Comparison of ENCODE assay signal across 1 cellular context in the genomic region with DNA sequence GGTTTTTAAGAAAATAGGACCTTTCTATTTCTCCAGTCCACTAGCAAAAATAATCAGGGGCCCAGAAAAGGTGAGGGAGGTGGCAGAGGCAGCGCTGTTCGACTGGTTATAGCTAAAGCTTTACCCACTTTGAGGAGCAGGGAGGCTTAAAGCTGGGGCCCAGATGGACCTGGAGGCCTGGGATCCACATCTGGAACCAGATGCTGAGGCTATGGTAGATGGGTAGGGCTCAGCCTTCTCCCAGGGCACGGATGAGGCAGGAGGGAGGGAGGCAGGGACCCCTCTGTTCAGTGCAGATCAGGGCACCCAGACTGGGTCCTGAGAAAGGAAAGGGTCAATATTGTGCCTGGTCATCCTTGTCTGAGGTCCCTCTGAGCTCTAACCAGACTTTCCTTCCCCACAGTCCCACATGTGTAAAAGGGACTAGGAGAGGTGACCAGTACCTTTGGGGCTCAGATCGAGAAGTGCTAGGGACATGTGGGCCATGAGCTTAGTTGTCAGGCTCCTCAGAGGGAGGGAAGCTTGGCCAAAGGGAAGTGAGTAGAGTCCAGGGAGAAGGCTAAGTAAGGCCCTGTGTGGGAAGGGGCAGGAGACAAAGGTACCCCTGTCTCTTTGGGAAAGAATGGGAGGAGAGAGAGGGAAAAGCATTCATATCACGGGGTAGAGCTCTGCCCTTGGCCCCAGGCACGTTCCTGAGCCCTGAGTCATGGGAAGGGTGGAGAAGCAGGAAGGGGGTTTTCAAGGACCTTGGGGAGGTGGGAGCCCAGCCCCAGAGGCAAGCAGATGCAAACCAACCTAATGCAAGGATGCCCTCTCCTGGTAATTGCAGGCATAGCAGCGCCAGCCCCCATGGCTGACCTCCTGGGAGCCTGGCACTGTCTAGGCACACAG.
A peak's percentile ranks its signal among the peaks of the same experiment; 100 is the strongest.
TF ChIP-seq lines count a peak whose summit lies in the region.

No MANE protein-coding gene starts in this region.

TF ChIP-seq in HepG2, 621 proteins besides CTCF, POLR2A, EP300 and RAD21 (continued from another document and continues in another):
- TF ChIP-seq, protein P1, sequence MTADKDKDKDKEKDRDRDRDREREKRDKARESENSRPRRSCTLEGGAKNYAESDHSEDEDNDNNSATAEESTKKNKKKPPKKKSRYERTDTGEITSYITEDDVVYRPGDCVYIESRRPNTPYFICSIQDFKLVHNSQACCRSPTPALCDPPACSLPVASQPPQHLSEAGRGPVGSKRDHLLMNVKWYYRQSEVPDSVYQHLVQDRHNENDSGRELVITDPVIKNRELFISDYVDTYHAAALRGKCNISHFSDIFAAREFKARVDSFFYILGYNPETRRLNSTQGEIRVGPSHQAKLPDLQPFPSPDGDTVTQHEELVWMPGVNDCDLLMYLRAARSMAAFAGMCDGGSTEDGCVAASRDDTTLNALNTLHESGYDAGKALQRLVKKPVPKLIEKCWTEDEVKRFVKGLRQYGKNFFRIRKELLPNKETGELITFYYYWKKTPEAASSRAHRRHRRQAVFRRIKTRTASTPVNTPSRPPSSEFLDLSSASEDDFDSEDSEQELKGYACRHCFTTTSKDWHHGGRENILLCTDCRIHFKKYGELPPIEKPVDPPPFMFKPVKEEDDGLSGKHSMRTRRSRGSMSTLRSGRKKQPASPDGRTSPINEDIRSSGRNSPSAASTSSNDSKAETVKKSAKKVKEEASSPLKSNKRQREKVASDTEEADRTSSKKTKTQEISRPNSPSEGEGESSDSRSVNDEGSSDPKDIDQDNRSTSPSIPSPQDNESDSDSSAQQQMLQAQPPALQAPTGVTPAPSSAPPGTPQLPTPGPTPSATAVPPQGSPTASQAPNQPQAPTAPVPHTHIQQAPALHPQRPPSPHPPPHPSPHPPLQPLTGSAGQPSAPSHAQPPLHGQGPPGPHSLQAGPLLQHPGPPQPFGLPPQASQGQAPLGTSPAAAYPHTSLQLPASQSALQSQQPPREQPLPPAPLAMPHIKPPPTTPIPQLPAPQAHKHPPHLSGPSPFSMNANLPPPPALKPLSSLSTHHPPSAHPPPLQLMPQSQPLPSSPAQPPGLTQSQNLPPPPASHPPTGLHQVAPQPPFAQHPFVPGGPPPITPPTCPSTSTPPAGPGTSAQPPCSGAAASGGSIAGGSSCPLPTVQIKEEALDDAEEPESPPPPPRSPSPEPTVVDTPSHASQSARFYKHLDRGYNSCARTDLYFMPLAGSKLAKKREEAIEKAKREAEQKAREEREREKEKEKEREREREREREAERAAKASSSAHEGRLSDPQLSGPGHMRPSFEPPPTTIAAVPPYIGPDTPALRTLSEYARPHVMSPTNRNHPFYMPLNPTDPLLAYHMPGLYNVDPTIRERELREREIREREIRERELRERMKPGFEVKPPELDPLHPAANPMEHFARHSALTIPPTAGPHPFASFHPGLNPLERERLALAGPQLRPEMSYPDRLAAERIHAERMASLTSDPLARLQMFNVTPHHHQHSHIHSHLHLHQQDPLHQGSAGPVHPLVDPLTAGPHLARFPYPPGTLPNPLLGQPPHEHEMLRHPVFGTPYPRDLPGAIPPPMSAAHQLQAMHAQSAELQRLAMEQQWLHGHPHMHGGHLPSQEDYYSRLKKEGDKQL (CRISPR knock-in tag; IDR thresholded peaks at IDR 0.05; ENCODE audit: low read depth): peak; percentile 30; the same call in 1 of the 2 replicates
- peak; percentile 61; the same call in 1 of the 2 replicates for TF ChIP-seq MYC (CRISPR knock-in tag; IDR thresholded peaks at IDR 0.05; ENCODE audit: borderline replicate concordance)
- TF ChIP-seq MTA1 (CRISPR knock-in tag; IDR thresholded peaks at IDR 0.05; ENCODE audit: borderline replicate concordance): peak; percentile 91
- TF ChIP-seq SOX5 (CRISPR knock-in tag; IDR thresholded peaks at IDR 0.05; ENCODE audit: borderline replicate concordance): peak; percentile 94; the same call in 1 of the 2 replicates
- peak; percentile 32; the same call in 1 of the 2 replicates for TF ChIP-seq POLR2AphosphoS5 (IDR thresholded peaks at IDR 0.05; ENCODE audit: low read depth, low read length)
- TF ChIP-seq, protein P2, sequence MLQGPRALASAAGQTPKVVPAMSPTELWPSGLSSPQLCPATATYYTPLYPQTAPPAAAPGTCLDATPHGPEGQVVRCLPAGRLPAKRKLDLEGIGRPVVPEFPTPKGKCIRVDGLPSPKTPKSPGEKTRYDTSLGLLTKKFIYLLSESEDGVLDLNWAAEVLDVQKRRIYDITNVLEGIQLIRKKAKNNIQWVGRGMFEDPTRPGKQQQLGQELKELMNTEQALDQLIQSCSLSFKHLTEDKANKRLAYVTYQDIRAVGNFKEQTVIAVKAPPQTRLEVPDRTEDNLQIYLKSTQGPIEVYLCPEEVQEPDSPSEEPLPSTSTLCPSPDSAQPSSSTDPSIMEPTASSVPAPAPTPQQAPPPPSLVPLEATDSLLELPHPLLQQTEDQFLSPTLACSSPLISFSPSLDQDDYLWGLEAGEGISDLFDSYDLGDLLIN (CRISPR knock-in tag; IDR thresholded peaks at IDR 0.05; ENCODE audit: borderline replicate concordance): no peak
- TF ChIP-seq, protein P3, sequence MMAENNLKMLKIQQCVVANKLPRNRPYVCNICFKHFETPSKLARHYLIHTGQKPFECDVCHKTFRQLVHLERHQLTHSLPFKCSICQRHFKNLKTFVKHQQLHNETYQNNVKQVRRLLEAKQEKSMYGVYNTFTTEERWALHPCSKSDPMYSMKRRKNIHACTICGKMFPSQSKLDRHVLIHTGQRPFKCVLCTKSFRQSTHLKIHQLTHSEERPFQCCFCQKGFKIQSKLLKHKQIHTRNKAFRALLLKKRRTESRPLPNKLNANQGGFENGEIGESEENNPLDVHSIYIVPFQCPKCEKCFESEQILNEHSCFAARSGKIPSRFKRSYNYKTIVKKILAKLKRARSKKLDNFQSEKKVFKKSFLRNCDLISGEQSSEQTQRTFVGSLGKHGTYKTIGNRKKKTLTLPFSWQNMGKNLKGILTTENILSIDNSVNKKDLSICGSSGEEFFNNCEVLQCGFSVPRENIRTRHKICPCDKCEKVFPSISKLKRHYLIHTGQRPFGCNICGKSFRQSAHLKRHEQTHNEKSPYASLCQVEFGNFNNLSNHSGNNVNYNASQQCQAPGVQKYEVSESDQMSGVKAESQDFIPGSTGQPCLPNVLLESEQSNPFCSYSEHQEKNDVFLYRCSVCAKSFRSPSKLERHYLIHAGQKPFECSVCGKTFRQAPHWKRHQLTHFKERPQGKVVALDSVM (CRISPR knock-in tag; IDR thresholded peaks at IDR 0.05): peak; percentile 66; the same call in 1 of the 2 replicates
- TF ChIP-seq, protein P4, sequence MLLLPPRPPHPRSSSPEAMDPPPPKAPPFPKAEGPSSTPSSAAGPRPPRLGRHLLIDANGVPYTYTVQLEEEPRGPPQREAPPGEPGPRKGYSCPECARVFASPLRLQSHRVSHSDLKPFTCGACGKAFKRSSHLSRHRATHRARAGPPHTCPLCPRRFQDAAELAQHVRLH (CRISPR knock-in tag; IDR thresholded peaks at IDR 0.05; ENCODE audit: borderline replicate concordance, low read depth): peak; percentile 75; the same call in 1 of the 2 replicates
- TF ChIP-seq CHD4 (IDR thresholded peaks at IDR 0.05; ENCODE audit: borderline replicate concordance, low read length): peak; percentile 75; the same call in 1 of the 2 replicates
- peak; percentile 94 for TF ChIP-seq DPF2 (CRISPR knock-in tag; IDR thresholded peaks at IDR 0.05; ENCODE audit: borderline replicate concordance, low read depth)
- peak; percentile 95 for TF ChIP-seq SAP130 (CRISPR knock-in tag; IDR thresholded peaks at IDR 0.05; ENCODE audit: low read depth)
- no peak for TF ChIP-seq ZNF766 (CRISPR knock-in tag; IDR thresholded peaks at IDR 0.05; ENCODE audit: borderline replicate concordance)
- TF ChIP-seq ZSCAN25 (CRISPR knock-in tag; IDR thresholded peaks at IDR 0.05): peak; percentile 88
- TF ChIP-seq AGO1 (IDR thresholded peaks at IDR 0.05; ENCODE audit: low read depth, low read length, poor library complexity, severe bottlenecking): no peak
- peak; percentile 86 for TF ChIP-seq PHF21A (CRISPR knock-in tag; IDR thresholded peaks at IDR 0.05)
- TF ChIP-seq BCL6 (CRISPR knock-in tag; IDR thresholded peaks at IDR 0.05): peak; percentile 74
- no peak for TF ChIP-seq MAF1 (CRISPR knock-in tag; IDR thresholded peaks at IDR 0.05; ENCODE audit: borderline replicate concordance)
- TF ChIP-seq, protein P5, sequence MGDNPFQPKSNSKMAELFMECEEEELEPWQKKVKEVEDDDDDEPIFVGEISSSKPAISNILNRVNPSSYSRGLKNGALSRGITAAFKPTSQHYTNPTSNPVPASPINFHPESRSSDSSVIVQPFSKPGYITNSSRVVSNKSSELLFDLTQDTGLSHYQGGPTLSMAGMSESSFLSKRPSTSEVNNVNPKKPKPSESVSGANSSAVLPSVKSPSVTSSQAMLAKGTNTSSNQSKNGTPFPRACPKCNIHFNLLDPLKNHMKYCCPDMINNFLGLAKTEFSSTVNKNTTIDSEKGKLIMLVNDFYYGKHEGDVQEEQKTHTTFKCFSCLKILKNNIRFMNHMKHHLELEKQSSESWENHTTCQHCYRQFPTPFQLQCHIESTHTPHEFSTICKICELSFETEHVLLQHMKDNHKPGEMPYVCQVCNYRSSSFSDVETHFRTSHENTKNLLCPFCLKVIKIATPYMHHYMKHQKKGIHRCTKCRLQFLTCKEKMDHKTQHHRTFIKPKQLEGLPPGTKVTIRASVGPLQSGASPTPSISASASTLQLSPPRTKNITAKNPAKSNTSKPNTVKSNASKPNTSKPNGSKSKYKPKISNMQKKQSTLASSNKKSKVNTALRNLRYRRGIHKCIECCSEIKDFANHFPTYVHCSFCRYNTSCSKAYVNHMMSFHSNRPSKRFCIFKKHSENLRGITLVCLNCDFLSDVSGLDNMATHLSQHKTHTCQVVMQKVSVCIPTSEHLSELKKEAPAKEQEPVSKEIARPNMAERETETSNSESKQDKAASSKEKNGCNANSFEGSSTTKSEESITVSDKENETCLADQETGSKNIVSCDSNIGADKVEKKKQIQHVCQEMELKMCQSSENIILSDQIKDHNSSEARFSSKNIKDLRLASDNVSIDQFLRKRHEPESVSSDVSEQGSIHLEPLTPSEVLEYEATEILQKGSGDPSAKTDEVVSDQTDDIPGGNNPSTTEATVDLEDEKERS (CRISPR knock-in tag; IDR thresholded peaks at IDR 0.05): peak; percentile 87
- TF ChIP-seq HHEX (CRISPR knock-in tag; IDR thresholded peaks at IDR 0.05): no peak
- TF ChIP-seq, protein P6, sequence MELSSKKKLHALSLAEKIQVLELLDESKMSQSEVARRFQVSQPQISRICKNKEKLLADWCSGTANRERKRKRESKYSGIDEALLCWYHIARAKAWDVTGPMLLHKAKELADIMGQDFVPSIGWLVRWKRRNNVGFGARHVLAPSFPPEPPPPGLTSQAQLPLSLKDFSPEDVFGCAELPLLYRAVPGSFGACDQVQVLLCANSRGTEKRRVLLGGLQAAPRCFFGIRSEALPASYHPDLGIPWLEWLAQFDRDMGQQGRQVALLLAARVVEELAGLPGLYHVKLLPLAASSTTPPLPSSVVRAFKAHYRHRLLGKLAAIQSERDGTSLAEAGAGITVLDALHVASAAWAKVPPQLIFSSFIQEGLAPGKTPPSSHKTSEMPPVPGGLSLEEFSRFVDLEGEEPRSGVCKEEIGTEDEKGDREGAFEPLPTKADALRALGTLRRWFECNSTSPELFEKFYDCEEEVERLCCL (CRISPR knock-in tag; IDR thresholded peaks at IDR 0.05; ENCODE audit: borderline replicate concordance): no peak
- TF ChIP-seq ETV6 (CRISPR knock-in tag; conservative IDR thresholded peaks at IDR 0.05): 0 out of 2 replicates have a peak, but pooled peaks have one; percentile 67
- TF ChIP-seq HNRNPH1 (optimal IDR thresholded peaks at IDR 0.05; ENCODE audit: low read depth, low read length): no peak
- TF ChIP-seq NR2F6 (IDR thresholded peaks at IDR 0.05): peak; percentile 88
- peak; percentile 93 for TF ChIP-seq NR2F6 (CRISPR knock-in tag; IDR thresholded peaks at IDR 0.05)
- TF ChIP-seq, protein P7, sequence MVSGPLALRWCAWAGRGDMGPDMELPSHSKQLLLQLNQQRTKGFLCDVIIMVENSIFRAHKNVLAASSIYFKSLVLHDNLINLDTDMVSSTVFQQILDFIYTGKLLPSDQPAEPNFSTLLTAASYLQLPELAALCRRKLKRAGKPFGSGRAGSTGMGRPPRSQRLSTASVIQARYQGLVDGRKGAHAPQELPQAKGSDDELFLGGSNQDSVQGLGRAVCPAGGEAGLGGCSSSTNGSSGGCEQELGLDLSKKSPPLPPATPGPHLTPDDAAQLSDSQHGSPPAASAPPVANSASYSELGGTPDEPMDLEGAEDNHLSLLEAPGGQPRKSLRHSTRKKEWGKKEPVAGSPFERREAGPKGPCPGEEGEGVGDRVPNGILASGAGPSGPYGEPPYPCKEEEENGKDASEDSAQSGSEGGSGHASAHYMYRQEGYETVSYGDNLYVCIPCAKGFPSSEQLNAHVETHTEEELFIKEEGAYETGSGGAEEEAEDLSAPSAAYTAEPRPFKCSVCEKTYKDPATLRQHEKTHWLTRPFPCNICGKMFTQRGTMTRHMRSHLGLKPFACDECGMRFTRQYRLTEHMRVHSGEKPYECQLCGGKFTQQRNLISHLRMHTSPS (CRISPR knock-in tag; IDR thresholded peaks at IDR 0.05; ENCODE audit: low read depth): peak; percentile 68; the same call in 1 of the 2 replicates
- TF ChIP-seq ARNTL (CRISPR knock-in tag; IDR thresholded peaks at IDR 0.05): peak; percentile 72; the same call in 1 of the 2 replicates
- TF ChIP-seq ARID2 (CRISPR knock-in tag; IDR thresholded peaks at IDR 0.05; ENCODE audit: borderline replicate concordance): no peak
- peak; percentile 48; the same call in 1 of the 2 replicates for TF ChIP-seq TARDBP (CRISPR knock-in tag; IDR thresholded peaks at IDR 0.05)
- TF ChIP-seq FOXC1 (CRISPR knock-in tag; IDR thresholded peaks at IDR 0.05; ENCODE audit: borderline replicate concordance): peak; percentile 66; the same call in 1 of the 2 replicates
- TF ChIP-seq ELF4 (CRISPR knock-in tag; IDR thresholded peaks at IDR 0.05; ENCODE audit: borderline replicate concordance): peak; percentile 81; the same call in 1 of the 2 replicates
- TF ChIP-seq, protein P8, sequence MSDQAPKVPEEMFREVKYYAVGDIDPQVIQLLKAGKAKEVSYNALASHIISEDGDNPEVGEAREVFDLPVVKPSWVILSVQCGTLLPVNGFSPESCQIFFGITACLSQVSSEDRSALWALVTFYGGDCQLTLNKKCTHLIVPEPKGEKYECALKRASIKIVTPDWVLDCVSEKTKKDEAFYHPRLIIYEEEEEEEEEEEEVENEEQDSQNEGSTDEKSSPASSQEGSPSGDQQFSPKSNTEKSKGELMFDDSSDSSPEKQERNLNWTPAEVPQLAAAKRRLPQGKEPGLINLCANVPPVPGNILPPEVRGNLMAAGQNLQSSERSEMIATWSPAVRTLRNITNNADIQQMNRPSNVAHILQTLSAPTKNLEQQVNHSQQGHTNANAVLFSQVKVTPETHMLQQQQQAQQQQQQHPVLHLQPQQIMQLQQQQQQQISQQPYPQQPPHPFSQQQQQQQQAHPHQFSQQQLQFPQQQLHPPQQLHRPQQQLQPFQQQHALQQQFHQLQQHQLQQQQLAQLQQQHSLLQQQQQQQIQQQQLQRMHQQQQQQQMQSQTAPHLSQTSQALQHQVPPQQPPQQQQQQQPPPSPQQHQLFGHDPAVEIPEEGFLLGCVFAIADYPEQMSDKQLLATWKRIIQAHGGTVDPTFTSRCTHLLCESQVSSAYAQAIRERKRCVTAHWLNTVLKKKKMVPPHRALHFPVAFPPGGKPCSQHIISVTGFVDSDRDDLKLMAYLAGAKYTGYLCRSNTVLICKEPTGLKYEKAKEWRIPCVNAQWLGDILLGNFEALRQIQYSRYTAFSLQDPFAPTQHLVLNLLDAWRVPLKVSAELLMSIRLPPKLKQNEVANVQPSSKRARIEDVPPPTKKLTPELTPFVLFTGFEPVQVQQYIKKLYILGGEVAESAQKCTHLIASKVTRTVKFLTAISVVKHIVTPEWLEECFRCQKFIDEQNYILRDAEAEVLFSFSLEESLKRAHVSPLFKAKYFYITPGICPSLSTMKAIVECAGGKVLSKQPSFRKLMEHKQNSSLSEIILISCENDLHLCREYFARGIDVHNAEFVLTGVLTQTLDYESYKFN (CRISPR knock-in tag; conservative IDR thresholded peaks at IDR 0.05): peak; percentile 93
